1 cellular context compared by ENCODE assay signal in the genomic region with DNA sequence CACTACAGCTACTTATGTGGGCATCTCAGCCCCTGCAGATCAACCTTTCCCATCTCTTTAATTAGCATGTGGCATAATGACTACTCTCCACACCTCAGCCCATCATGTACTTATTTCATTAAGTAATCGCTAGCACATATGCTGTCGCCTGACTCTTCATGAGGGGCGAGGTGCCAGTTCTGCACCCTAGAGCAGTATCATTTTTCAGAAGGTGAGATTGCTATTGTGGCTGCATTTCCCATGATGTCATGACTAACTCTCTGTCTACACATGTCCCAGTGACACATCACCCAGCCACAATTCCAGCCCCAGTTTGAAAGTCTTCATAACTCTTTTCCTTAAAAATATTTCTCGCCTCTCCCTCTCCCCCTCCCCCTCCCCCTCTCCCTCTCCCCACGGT.
TF ChIP-seq lines count a peak whose summit lies in the region.

No MANE protein-coding gene starts in this region.

TF ChIP-seq in K562, 482 proteins besides CTCF, POLR2A, EP300 and RAD21:
- TF ChIP-seq ZNF695 (CRISPR knock-in tag; IDR thresholded peaks at IDR 0.05), result no peak
- no peak for TF ChIP-seq TCFL5 (CRISPR knock-in tag; conservative IDR thresholded peaks at IDR 0.05)
- no peak for TF ChIP-seq KLF13 (tag; IDR thresholded peaks at IDR 0.05; ENCODE audit: borderline replicate concordance, low read depth)
- TF ChIP-seq ERF (CRISPR knock-in tag; IDR thresholded peaks at IDR 0.05), result no peak
- TF ChIP-seq FOXA1 (IDR thresholded peaks at IDR 0.05; ENCODE audit: borderline replicate concordance), result no peak
- TF ChIP-seq, protein P1, sequence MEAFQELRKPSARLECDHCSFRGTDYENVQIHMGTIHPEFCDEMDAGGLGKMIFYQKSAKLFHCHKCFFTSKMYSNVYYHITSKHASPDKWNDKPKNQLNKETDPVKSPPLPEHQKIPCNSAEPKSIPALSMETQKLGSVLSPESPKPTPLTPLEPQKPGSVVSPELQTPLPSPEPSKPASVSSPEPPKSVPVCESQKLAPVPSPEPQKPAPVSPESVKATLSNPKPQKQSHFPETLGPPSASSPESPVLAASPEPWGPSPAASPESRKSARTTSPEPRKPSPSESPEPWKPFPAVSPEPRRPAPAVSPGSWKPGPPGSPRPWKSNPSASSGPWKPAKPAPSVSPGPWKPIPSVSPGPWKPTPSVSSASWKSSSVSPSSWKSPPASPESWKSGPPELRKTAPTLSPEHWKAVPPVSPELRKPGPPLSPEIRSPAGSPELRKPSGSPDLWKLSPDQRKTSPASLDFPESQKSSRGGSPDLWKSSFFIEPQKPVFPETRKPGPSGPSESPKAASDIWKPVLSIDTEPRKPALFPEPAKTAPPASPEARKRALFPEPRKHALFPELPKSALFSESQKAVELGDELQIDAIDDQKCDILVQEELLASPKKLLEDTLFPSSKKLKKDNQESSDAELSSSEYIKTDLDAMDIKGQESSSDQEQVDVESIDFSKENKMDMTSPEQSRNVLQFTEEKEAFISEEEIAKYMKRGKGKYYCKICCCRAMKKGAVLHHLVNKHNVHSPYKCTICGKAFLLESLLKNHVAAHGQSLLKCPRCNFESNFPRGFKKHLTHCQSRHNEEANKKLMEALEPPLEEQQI (IDR thresholded peaks at IDR 0.05), result no peak
- no peak for TF ChIP-seq NR2C1 (IDR thresholded peaks at IDR 0.05)
- no peak for TF ChIP-seq NR2C1 (tag; IDR thresholded peaks at IDR 0.05)
- TF ChIP-seq, protein P2, sequence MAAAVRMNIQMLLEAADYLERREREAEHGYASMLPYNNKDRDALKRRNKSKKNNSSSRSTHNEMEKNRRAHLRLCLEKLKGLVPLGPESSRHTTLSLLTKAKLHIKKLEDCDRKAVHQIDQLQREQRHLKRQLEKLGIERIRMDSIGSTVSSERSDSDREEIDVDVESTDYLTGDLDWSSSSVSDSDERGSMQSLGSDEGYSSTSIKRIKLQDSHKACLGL (CRISPR knock-in tag; IDR thresholded peaks at IDR 0.05; ENCODE audit: borderline replicate concordance, poor library complexity, severe bottlenecking), result no peak
